In the genomic region with DNA sequence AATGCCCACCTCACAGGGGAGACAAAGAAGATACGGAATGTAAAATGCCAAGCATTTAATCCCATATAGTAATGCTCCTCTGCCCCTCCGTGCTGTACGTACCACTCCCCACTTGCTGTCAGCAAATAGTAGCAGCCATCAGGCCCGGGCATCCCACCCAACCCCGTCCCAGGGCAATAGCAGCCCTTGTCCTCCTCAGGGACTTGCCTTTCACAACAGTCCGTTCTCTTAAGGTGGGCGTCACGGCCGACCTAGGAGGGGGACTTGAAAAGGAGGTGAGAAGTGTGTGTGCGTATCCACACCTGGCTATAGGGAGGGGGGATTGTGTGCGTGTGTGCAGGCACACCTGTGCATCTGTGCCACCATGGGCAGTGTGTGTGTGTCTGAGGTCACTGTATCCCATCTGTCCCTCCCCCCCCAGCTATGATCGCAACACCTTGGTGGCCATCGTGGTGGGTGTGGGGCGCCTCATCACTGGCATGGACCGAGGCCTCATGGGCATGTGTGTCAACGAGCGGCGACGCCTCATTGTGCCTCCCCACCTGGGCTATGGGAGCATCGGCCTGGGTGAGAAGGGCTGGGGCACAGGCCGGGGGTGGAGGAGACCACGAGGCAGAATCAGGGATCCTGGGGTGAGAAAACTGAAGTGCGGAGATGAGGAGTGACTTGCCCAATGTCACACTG, we compare ENCODE assay signal across 28 cellular contexts. TPM values are rescaled to one million over a fixed set of nuclear protein-coding genes. Genes with fewer than 3 reads are reported as not detected.
"Had no signal": no experiment of that assay in that cellular context is flagged by ENCODE, and none has a peak within 500 bp of the region (broad histone marks: within the 10 kb centered on the region; RNA-seq: fewer than 3 reads in every experiment).

No MANE protein-coding gene starts in this region.

- H3K36me3 Mint-ChIP-seq: activated naive CD4-positive, alpha-beta T cell treated with anti-CD3 and anti-CD28 coated beads, Interleukin-2, amount 50 U/mL, for 24 hours had no signal

- H3K27ac ChIP-seq: cardiac muscle cell, KMS-11, SJCRH30, WERI-Rb-1 had no signal

- H3K9me3 ChIP-seq: SJCRH30, SK-N-SH had no signal

- H3K4me2 ChIP-seq: KMS-11, SK-N-SH had no signal

- H3K4me3 Mint-ChIP-seq: activated CD8-positive, alpha-beta T cell treated with anti-CD3 and anti-CD28 coated beads, Interleukin-2, amount 10 ng/mL, durations not matched to agents 7 days and 5 days; activated naive CD4-positive, alpha-beta T cell treated with anti-CD3 and anti-CD28 coated beads, Interleukin-2, amount 50 U/mL, for 24 hours; brain had no signal

- ATAC-seq: activated CD4-positive, CD25-positive, alpha-beta regulatory T cell treated with anti-CD3 and anti-CD28 coated beads, Interleukin-2, amount 50 U/mL, for 24 hours; activated CD8-positive, alpha-beta T cell treated with anti-CD3 and anti-CD28 coated beads, Interleukin-2, amount 10 ng/mL, durations not matched to agents 7 days and 5 days had no signal

- H3K4me3 ChIP-seq: cardiac muscle cell, SJCRH30 had no signal

- H3K27ac Mint-ChIP-seq: activated CD8-positive, alpha-beta T cell treated with anti-CD3 and anti-CD28 coated beads, Interleukin-2, amount 10 ng/mL, durations not matched to agents 7 days and 5 days; activated naive CD4-positive, alpha-beta T cell treated with anti-CD3 and anti-CD28 coated beads, Interleukin-2, amount 50 U/mL, for 24 hours; brain had no signal

- H3K9ac ChIP-seq: KMS-11, SK-N-SH had no signal

- H3K4me1 ChIP-seq: SJCRH30 had no signal

- DNase-seq: activated CD4-positive, alpha-beta T cell treated with anti-CD3 and anti-CD28 coated beads for 4 hours; activated CD4-positive, alpha-beta T cell treated with anti-CD3 and anti-CD28 coated beads, Interleukin-2, amount 50 U/mL, for 4 hours; activated CD8-positive, alpha-beta memory T cell treated with anti-CD3 and anti-CD28 coated beads, Interleukin-2, amount 50 U/mL, for 48 hours; activated CD8-positive, alpha-beta T cell treated with anti-CD3 and anti-CD28 coated beads, Interleukin-2, amount 10 ng/mL, durations not matched to agents 7 days and 5 days; activated naive CD4-positive, alpha-beta T cell; activated T-cell treated with anti-CD3 and anti-CD28 coated beads, Interleukin-2, amount 50 U/mL, for 1 hour; aorta; NCI-H1092; NCI-H1417; NCI-H2029; NCI-H2107; NCI-H2171 treated with DMSO at 0.1 percent for 48 hours; NCI-H226; NCI-H526; NCI-H82; Right ventricle myocardium superior; RPMI8226; SJCRH30; SK-N-SH; T-helper 1 cell; WERI-Rb-1 had no signal

- H3K9me3 Mint-ChIP-seq: activated naive CD4-positive, alpha-beta T cell treated with anti-CD3 and anti-CD28 coated beads, Interleukin-2, amount 50 U/mL, for 24 hours had no signal

- H3K27me3 ChIP-seq: cardiac muscle cell, SJCRH30 had no signal

- H3K9me2 ChIP-seq: SK-N-SH had no signal

RNA-seq across cellular contexts. Expression of a gene that starts 4.0 kb away (rescaled TPM):
- total RNA-seq: activated CD8-positive, alpha-beta T cell treated with anti-CD3 and anti-CD28 coated beads, Interleukin-2, amount 10 ng/mL, durations not matched to agents 7 days and 5 days had no signal

RNA-seq across cellular contexts. Expression of a gene that starts 20.8 kb away (rescaled TPM):
- total RNA-seq: activated CD8-positive, alpha-beta T cell treated with anti-CD3 and anti-CD28 coated beads, Interleukin-2, amount 10 ng/mL, durations not matched to agents 7 days and 5 days; MCF 10A; OCI-LY7; Right ventricle myocardium superior; SJCRH30 had no signal
- polyA plus RNA-seq: cardiac muscle cell had no signal
